15 cellular contexts compared by ENCODE assay signal in the genomic region with DNA sequence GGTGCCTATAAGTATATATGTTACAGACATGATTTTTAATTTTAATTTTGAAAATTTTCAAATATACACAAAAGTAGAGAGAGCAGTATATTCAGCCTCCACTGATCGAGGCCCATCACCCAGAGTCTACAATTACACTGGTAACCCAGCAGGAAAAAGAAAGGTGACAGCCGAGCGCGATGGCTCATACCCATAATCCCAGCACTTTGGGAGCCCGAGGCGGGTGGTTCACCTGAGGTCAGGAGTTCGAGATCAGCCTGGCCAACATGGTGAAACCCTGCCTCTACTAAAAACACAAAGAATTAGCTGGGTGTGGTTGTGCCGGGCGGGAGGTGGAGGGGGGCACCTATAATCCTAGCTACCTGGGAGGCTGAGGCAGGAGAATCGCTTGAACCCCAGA. TPM values are rescaled to one million over a fixed set of nuclear protein-coding genes. Genes with fewer than 3 reads are reported as not detected.
DNase-seq lines count a peak whose midpoint lies in the region; ATAC-seq, FAIRE-seq and TF ChIP-seq lines count a peak whose summit lies in the region.
"Had no signal": no experiment of that assay in that cellular context is flagged by ENCODE, and none has a peak within 500 bp of the region (broad histone marks: within the 10 kb centered on the region; RNA-seq: fewer than 3 reads in every experiment).

No MANE protein-coding gene starts in this region.

- peak overlapping the region; percentile 77 for H3K4me3 ChIP-seq in AG04449 (ENCODE audit: low read depth, low read length)
- peak overlapping the region; percentile 72 to 100; a peak in 3 of 4 replicates for H3K4me3 ChIP-seq in HCT116 (replicated peaks in 1 of 2; ENCODE audit: low read depth in 1 of 2, low read length in 2 of 2)
- peak overlapping the region; percentile 86 for H3K4me3 ChIP-seq in astrocyte (ENCODE audit: insufficient read depth, low read depth, low read length)
- peak overlapping the region; percentile 82 to 96 for H3K4me3 ChIP-seq in mucosa of rectum (ENCODE audit: low read length in 2 of 2)
- H3K4me3 ChIP-seq in testis, result no peak overlapping the region
- H3K4me3 ChIP-seq in spleen, result peak overlapping the region in 1 of 8 donors; percentile 90

- H3K9me3 ChIP-seq in HCT116 (ENCODE audit: control insufficient read depth in 1 of 2, insufficient read depth in 1 of 2, low read depth in 1 of 2, low read length in 2 of 2) (no peaks in the 10 kb centered on the region), astrocyte (ENCODE audit: insufficient read depth, low read depth, low read length) (no peaks in the 10 kb centered on the region), mucosa of rectum (ENCODE audit: control insufficient read depth in 2 of 2, low read length in 2 of 2) (no peaks in the 10 kb centered on the region), testis (no peaks in the 10 kb centered on the region), spleen (no peaks in the 10 kb centered on the region)
- H3K9me3 ChIP-seq: tibial artery had no signal

- peak overlapping the region; percentile 96 for H3K4me2 ChIP-seq in HCT116 (ENCODE audit: low read length)
- H3K4me2 ChIP-seq in astrocyte (ENCODE audit: low read length), result peak overlapping the region; percentile 96

- BruUV-seq in HCT116 (replicated peaks; lab: Mats Ljungman, UMichigan), result no TSS peak

- TF ChIP-seq POLR2A in HCT116 (IDR thresholded peaks at IDR 0.05; ENCODE audit: borderline replicate concordance, extremely low read depth, insufficient read depth, insufficient read length) (no peak), testis (IDR thresholded peaks at IDR 0.05) (no peak), spleen (IDR thresholded peaks at IDR 0.05) (no peak)

- intact Hi-C loops in HCT116 (cut with micrococcal nuclease), result loop anchor here (2.0 to 10.0 kb wide), 2 partner anchors 35 to 143 kb away; partner anchors contain the start of gene C21orf58
- intact Hi-C loops in testis (cut with DNase I; ENCODE audit: low total_unique reads), result no loop called here
- intact Hi-C loops in spleen (cut with DNase I; ENCODE audit: low total_unique reads), result loop anchor here (5.0 kb wide), 1 partner anchor 40 kb away; a partner anchor contains a TSS

- no peaks in the 10 kb centered on the region for H3K9me2 ChIP-seq in HCT116 (ENCODE audit: insufficient read depth)

- H4K20me1 ChIP-seq in HCT116 (ENCODE audit: insufficient read depth) (no peaks in the 10 kb centered on the region), astrocyte (ENCODE audit: insufficient read depth, low read length) (peaks cover 31% of the 10 kb centered on the region)

- ATAC-seq in HCT116 (no peak), GM21367 (IDR thresholded peaks at IDR 0.05; ENCODE audit: unreplicated experiment) (no peak)
- ATAC-seq: activated CD8-positive, alpha-beta T cell treated with anti-CD3 and anti-CD28 coated beads for 36 hours had no signal

- POLR2A ChIA-PET in AG04449 (lab: Yijun Ruan, JAX) (no interaction called here), HCT116 (lab: Charles Lee) (no interaction called here)

- no peaks in the 10 kb centered on the region for H3K27me3 Mint-ChIP-seq in astrocyte (ENCODE audit: low read depth, unreplicated experiment)
- H3K27me3 Mint-ChIP-seq: activated CD8-positive, alpha-beta T cell treated with anti-CD3 and anti-CD28 coated beads for 36 hours had no signal

- no peak overlapping the region for H3K27ac Mint-ChIP-seq in astrocyte (ENCODE audit: unreplicated experiment)

- peaks cover 22% of the 10 kb centered on the region for H3K4me1 Mint-ChIP-seq in astrocyte (ENCODE audit: low read depth, unreplicated experiment)

- peak overlapping the region; percentile 94 for H3K4me3 Mint-ChIP-seq in astrocyte (ENCODE audit: unreplicated experiment)

- peaks cover 8% of the 10 kb centered on the region for H3K36me3 Mint-ChIP-seq in astrocyte (ENCODE audit: low read depth, unreplicated experiment)

- WGBS in testis, 2 donors, result 84 to 89% methylated on average over 10 of the region's 10 CpGs
- WGBS in spleen, 5 donors, result 86 to 94% (median 91%) methylated on average over 10 of the region's 10 CpGs

- H3K79me2 ChIP-seq in HCT116 (ENCODE audit: insufficient read depth, low read length), result peaks cover 44% of the 10 kb centered on the region
- peaks cover 44% of the 10 kb centered on the region for H3K79me2 ChIP-seq in astrocyte (ENCODE audit: insufficient read depth, low read length)

- TF ChIP-seq CTCF in AG04449 (IDR thresholded peaks at IDR 0.05; ENCODE audit: insufficient read depth, low read length, missing control alignments) (no peak), HCT116 (IDR thresholded peaks at IDR 0.05 in 2 of 3, conservative IDR thresholded peaks at IDR 0.05 in 1 of 3; ENCODE audit: borderline replicate concordance in 1 of 3, insufficient read depth in 1 of 3, low read depth in 2 of 3, low read length in 2 of 3) (no peak), astrocyte (IDR thresholded peaks at IDR 0.05; ENCODE audit: insufficient read depth, low read depth, low read length) (no peak), testis (IDR thresholded peaks at IDR 0.05) (no peak), spleen (IDR thresholded peaks at IDR 0.05 in 8 of 11, conservative IDR thresholded peaks at IDR 0.05 in 3 of 11) (no peak)

- H3K9me3 Mint-ChIP-seq in astrocyte (ENCODE audit: unreplicated experiment), result no peaks in the 10 kb centered on the region
- H3K9me3 Mint-ChIP-seq: activated CD8-positive, alpha-beta T cell treated with anti-CD3 and anti-CD28 coated beads for 36 hours had no signal

- H3K27me3 ChIP-seq in HCT116 (ENCODE audit: insufficient read depth, low read length) (no peaks in the 10 kb centered on the region), astrocyte (ENCODE audit: insufficient read depth, low read length) (no peaks in the 10 kb centered on the region), mucosa of rectum (ENCODE audit: control insufficient read depth in 2 of 2, insufficient read depth in 2 of 2, low read length in 2 of 2) (no peaks in the 10 kb centered on the region), testis (no peaks in the 10 kb centered on the region), spleen (replicated peaks in 1 of 7) (no peaks in the 10 kb centered on the region)
- H3K27me3 ChIP-seq: tibial artery had no signal

- H3K36me3 ChIP-seq in HCT116 (ENCODE audit: control insufficient read depth in 1 of 2, insufficient read depth in 2 of 2, low read length in 2 of 2) (peaks cover 19 to 32% of the 10 kb centered on the region in 2 experiments; a peak in 3 of 4 replicates), astrocyte (ENCODE audit: insufficient read depth, low read length) (no peaks in the 10 kb centered on the region), mucosa of rectum (ENCODE audit: control insufficient read depth in 2 of 2, insufficient read depth in 2 of 2, low read length in 2 of 2) (peaks cover 18 to 22% of the 10 kb centered on the region in 2 donors), testis (ENCODE audit: low read depth, missing control alignments) (no peaks in the 10 kb centered on the region), spleen (peaks cover 0 to 42% (median 17%) of the 10 kb centered on the region in 6 donors)

- TF ChIP-seq RAD21 in HCT116 (IDR thresholded peaks at IDR 0.05; ENCODE audit: low read depth), result no peak

- no peak for FAIRE-seq in astrocyte (lab: Jason Lieb, UNC)

- DNase-seq in AG04449 (ENCODE audit: low read depth, low spot score), result no peak
- DNase-seq in HCT116 (ENCODE audit: low read depth, low spot score), result no peak
- DNase-seq in astrocyte (ENCODE audit: low read depth), result no peak
- DNase-seq in testis, result no peak
- no peak for DNase-seq in H4 (ENCODE audit: low spot score)
- DNase-seq in spleen, result no peak
- DNase-seq: activated CD8-positive, alpha-beta T cell treated with anti-CD3 and anti-CD28 coated beads for 36 hours; amygdala; islet precursor cell; KG1; NCI-H345; SIG-M5; tibial artery had no signal

- H3K27ac ChIP-seq in HCT116 (ENCODE audit: low read depth, low read length) (peak overlapping the region; percentile 95; the same call in 1 of the 2 replicates), astrocyte (ENCODE audit: low read depth, low read length) (no peak overlapping the region), mucosa of rectum (ENCODE audit: low read depth in 2 of 2, low read length in 2 of 2) (peak overlapping the region in 1 of 2 donors; percentile 71), testis (no peak overlapping the region), spleen (peak overlapping the region in 1 of 8 donors; percentile 98)

- no peak overlapping the region for H3K9ac ChIP-seq in HCT116 (ENCODE audit: low read length)
- H3K9ac ChIP-seq in astrocyte (ENCODE audit: low read length), result peak overlapping the region; percentile 94
- no peak overlapping the region for H3K9ac ChIP-seq in mucosa of rectum (ENCODE audit: low read depth in 1 of 2, low read length in 2 of 2)

- no peak overlapping the region for H2AFZ ChIP-seq in HCT116 (ENCODE audit: low read depth, low read length, poor library complexity, severe bottlenecking)
- H2AFZ ChIP-seq in astrocyte (ENCODE audit: low read depth, low read length), result no peak overlapping the region

- RAD21 ChIA-PET in HCT116 (lab: Charles Lee; ENCODE audit: low non-redundant PET in 1 of 2, low total read pairs in 2 of 2, uncharacterized antibody in 2 of 2, unreplicated experiment in 2 of 2), result no interaction called here

- CTCF ChIA-PET in AG04449 (lab: Yijun Ruan, JAX) (no interaction called here), HCT116 (lab: Charles Lee) (no interaction called here)

- peaks cover 11 to 17% of the 10 kb centered on the region in 2 experiments for H3K4me1 ChIP-seq in HCT116 (ENCODE audit: control insufficient read depth in 1 of 2, insufficient read depth in 2 of 2, low read length in 2 of 2)
- peaks cover 21% of the 10 kb centered on the region for H3K4me1 ChIP-seq in astrocyte (ENCODE audit: insufficient read depth, low read length)
- H3K4me1 ChIP-seq in mucosa of rectum (ENCODE audit: control insufficient read depth in 2 of 2, insufficient read depth in 2 of 2, low read length in 2 of 2), result peaks cover 26 to 40% of the 10 kb centered on the region in 2 donors
- H3K4me1 ChIP-seq in testis, result peaks cover 11% of the 10 kb centered on the region
- peaks cover 28 to 80% (median 42%) of the 10 kb centered on the region in 6 donors for H3K4me1 ChIP-seq in spleen

RNA-seq across cellular contexts. Expression of gene YBEY, which starts 1.4 kb away (rescaled TPM):
- total RNA-seq in HCT116 (2021; ENCODE audit: unreplicated experiment) (31.5 TPM), astrocyte (13.5 and 16.8 TPM in 2 replicates), testis (10 to 100 TPM; 50.7 to 55.0 TPM), spleen (10 to 100 TPM in 5 of 7 donors, 1 to 10 TPM in 2; 7.8 to 20.6 (median 12.0) TPM)
- 22.1 and 28.9 TPM in 2 replicates for polyA plus RNA-seq in HCT116 (2012)
- polyA plus RNA-seq in testis (ENCODE audit: insufficient read depth, low read depth, low replicate concordance) (141 TPM), spleen (10 to 100 TPM; 18.3 to 32.0 (median 30.2) TPM)
- 38.2 and 42.9 TPM in 2 replicates for total RNA-seq in H4 (2014; rRNA removed; shearing (Covaris generic))

RNA-seq across cellular contexts. Expression of gene MCM3AP, which starts 2.1 kb away (rescaled TPM):
- total RNA-seq in HCT116 (2021; ENCODE audit: unreplicated experiment), result 88.4 TPM
- polyA plus RNA-seq in HCT116 (2012), result 43.3 and 43.9 TPM in 2 replicates
- 84.2 and 86.7 TPM in 2 replicates for total RNA-seq in astrocyte
- total RNA-seq in testis, result 100 to 1,000 TPM; 107 to 136 TPM
- polyA plus RNA-seq in testis (ENCODE audit: insufficient read depth, low read depth, low replicate concordance), result 68.3 TPM
- 41.7 and 48.9 TPM in 2 replicates for total RNA-seq in H4 (2014; rRNA removed; shearing (Covaris generic))
- 100 to 1,000 TPM in 5 of 7 donors, 10 to 100 TPM in 2; 96.8 to 144 (median 115) TPM for total RNA-seq in spleen
- 10 to 100 TPM; 35.2 to 75.5 (median 55.2) TPM for polyA plus RNA-seq in spleen

RNA-seq across cellular contexts. Expression of gene C21orf58, which starts 36.1 kb away (rescaled TPM):
- 10.8 TPM for total RNA-seq in HCT116 (2021; ENCODE audit: unreplicated experiment)
- 4.4 and 5.8 TPM in 2 replicates for polyA plus RNA-seq in HCT116 (2012)
- 3.1 and 3.2 TPM in 2 replicates for total RNA-seq in astrocyte
- total RNA-seq in testis, result 10 to 100 TPM; 13.7 to 21.6 TPM
- polyA plus RNA-seq in testis (ENCODE audit: insufficient read depth, low read depth, low replicate concordance), result 13.6 TPM
- 7.7 and 11.9 TPM in 2 replicates for total RNA-seq in H4 (2014; rRNA removed; shearing (Covaris generic))
- 1 to 10 TPM; 3.6 to 5.8 (median 4.7) TPM for total RNA-seq in spleen
- polyA plus RNA-seq in spleen, result 1 to 10 TPM; 1.4 to 3.1 (median 2.2) TPM

RNA-seq across cellular contexts. Expression of gene PCNT, which starts 36.4 kb away (rescaled TPM):
- 43.6 TPM for total RNA-seq in HCT116 (2021; ENCODE audit: unreplicated experiment)
- 19.5 and 24.9 TPM in 2 replicates for polyA plus RNA-seq in HCT116 (2012)
- total RNA-seq in astrocyte, result 19.9 and 23.4 TPM in 2 replicates
- 100 to 1,000 TPM; 116 to 169 TPM for total RNA-seq in testis
- polyA plus RNA-seq in testis (ENCODE audit: insufficient read depth, low read depth, low replicate concordance), result 44.7 TPM
- total RNA-seq in H4 (2014; rRNA removed; shearing (Covaris generic)), result 5.2 and 8.1 TPM in 2 replicates
- total RNA-seq in spleen, result 10 to 100 TPM; 31.4 to 43.7 (median 37.1) TPM
- polyA plus RNA-seq in spleen, result 10 to 100 TPM in 1 of 3 donors, 1 to 10 TPM in 2; 6.4 to 10.8 (median 7.8) TPM

RNA-seq across cellular contexts. Expression of gene LSS, which starts 59.0 kb away (rescaled TPM):
- total RNA-seq in HCT116 (2021; ENCODE audit: unreplicated experiment), result 44.7 TPM
- polyA plus RNA-seq in HCT116 (2012), result 27.1 and 27.5 TPM in 2 replicates
- total RNA-seq in astrocyte, result 58.1 and 83.2 TPM in 2 replicates
- total RNA-seq in testis, result 100 to 1,000 TPM; 126 to 152 TPM
- polyA plus RNA-seq in testis (ENCODE audit: insufficient read depth, low read depth, low replicate concordance), result 35.6 TPM
- total RNA-seq in H4 (2014; rRNA removed; shearing (Covaris generic)), result 27.1 and 46.4 TPM in 2 replicates
- 10 to 100 TPM; 18.2 to 31.2 (median 28.8) TPM for total RNA-seq in spleen
- polyA plus RNA-seq in spleen, result 10 to 100 TPM in 1 of 3 donors, 1 to 10 TPM in 2; 6.3 to 17.5 (median 9.8) TPM

Comparison
In these comparisons a context has a peak if more than half of its experiments do, and no peak if none do; other contexts are left out.
1. H3K4me3 ChIP-seq: peak in AG04449 (single experiment), HCT116 (2 of 2), astrocyte (single experiment) and mucosa of rectum (2 of 2); none in testis (0 of 2).